ENCODE assay signal across 7 cellular contexts in genomic region chr12:69317233-69317632, GRCh38. TPM values are rescaled to one million over a fixed set of nuclear protein-coding genes. Genes with fewer than 3 reads are reported as not detected.
"Had no signal": no experiment of that assay in that cellular context is flagged by ENCODE, and none has a peak within 500 bp of the region (broad histone marks: within the 10 kb centered on the region; RNA-seq: fewer than 3 reads in every experiment).

No MANE protein-coding gene starts in this region.

RNA-seq across cellular contexts. Expression of gene LYZ, which starts 30.9 kb away (rescaled TPM):
- total RNA-seq: GM23248, GM23338, H1, H4, H7, H9, HFFc6 had no signal
- polyA plus RNA-seq: GM23248, GM23338, H1 had no signal
